In the genomic region with DNA sequence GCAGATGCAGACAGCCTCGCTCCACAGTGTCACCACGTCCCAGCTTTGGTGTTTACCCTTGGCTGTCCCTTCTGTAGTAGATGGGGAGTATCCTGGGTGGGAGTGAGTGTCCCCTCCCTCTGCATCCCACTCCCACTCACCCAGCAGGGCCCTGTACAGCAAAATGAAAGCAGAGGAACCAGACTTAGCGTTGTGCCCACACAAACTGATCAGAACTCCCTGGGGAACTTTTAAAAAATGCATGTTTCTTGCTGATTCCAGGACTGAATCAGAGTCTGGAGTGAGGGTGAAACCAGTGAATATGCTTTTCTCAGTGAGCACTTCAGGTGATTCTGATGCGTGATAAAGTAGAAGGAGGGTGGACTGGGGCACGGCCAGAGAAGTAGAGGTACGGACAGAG, we compare ENCODE assay signal across 21 cellular contexts. TPM values are rescaled to one million over a fixed set of nuclear protein-coding genes. Genes with fewer than 3 reads are reported as not detected.
A peak's percentile ranks its signal among the peaks of the same experiment; 100 is the strongest.
DNase-seq lines count a peak whose midpoint lies in the region; ATAC-seq, FAIRE-seq and TF ChIP-seq lines count a peak whose summit lies in the region.
"Had no signal": no experiment of that assay in that cellular context is flagged by ENCODE, and none has a peak within 500 bp of the region (broad histone marks: within the 10 kb centered on the region; RNA-seq: fewer than 3 reads in every experiment).

No MANE protein-coding gene starts in this region.

- ATAC-seq in lung (ENCODE audit: insufficient read depth, low FRiP score) (no peak), HG03432 (IDR thresholded peaks at IDR 0.05; ENCODE audit: unreplicated experiment) (no peak), HG02610 (IDR thresholded peaks at IDR 0.05; ENCODE audit: unreplicated experiment) (no peak)
- ATAC-seq: WTC11 had no signal

- H3K9ac ChIP-seq in endothelial cell of umbilical vein (replicated peaks; ENCODE audit: extremely low read depth, insufficient read depth, low read length): peak overlapping the region; percentile 95
- peak overlapping the region in 2 of 5 donors; percentile 2 to 41 for H3K9ac ChIP-seq in subcutaneous abdominal adipose tissue (ENCODE audit: low read length in 5 of 5)

- peak; percentile 34 for DNase-seq in endothelial cell of umbilical vein (ENCODE audit: low read depth, low spot score)
- DNase-seq in lung (ENCODE audit: low spot score): no peak
- DNase-seq in superior temporal gyrus (ENCODE audit: extremely low spot score): no peak
- no peak for DNase-seq in NCI-H187 (lab: John Stamatoyannopoulos, UW)
- DNase-seq: activated gamma-delta T cell treated with Interleukin-2 at 50 U/mL for 16 hours; C1 segment of cervical spinal cord; DMS79; Kasumi-1; NCI-H1694; NCI-H524 treated with DMSO at 0.1 percent for 48 hours; stimulated activated naive CD4-positive, alpha-beta T cell; SW 1271 had no signal

- H3K36me3 ChIP-seq in HEK293 (ENCODE audit: control insufficient read depth in 2 of 2, insufficient read depth in 1 of 2, low read length in 2 of 2) (peaks cover 0 to under 1% of the 10 kb centered on the region in 2 experiments; a peak in 1 of 3 replicates), endothelial cell of umbilical vein (ENCODE audit: control insufficient read depth in 2 of 2, extremely low read depth in 1 of 2, insufficient read depth in 2 of 2, low read length in 2 of 2) (peaks cover 10 to 18% of the 10 kb centered on the region in 2 experiments), lung (ENCODE audit: control insufficient read depth in 2 of 2, insufficient read depth in 2 of 2, low read length in 2 of 2) (peaks cover 0 to 8% of the 10 kb centered on the region in 2 donors), subcutaneous abdominal adipose tissue (ENCODE audit: control insufficient read depth in 5 of 5, insufficient read depth in 5 of 5, low read length in 5 of 5) (peaks cover 0 to 17% (median 7%) of the 10 kb centered on the region in 5 donors)
- H3K36me3 ChIP-seq: HAP-1, right lobe of liver had no signal

- H3K4me3 ChIP-seq in HEK293 (ENCODE audit: low read depth, low read length) (no peak overlapping the region), endothelial cell of umbilical vein (replicated peaks in 1 of 3; ENCODE audit: insufficient read depth in 1 of 3, low read depth in 1 of 3, low read length in 3 of 3) (peak overlapping the region; percentile 14 to 92 (median 85)), lung (peak overlapping the region; percentile 9), subcutaneous abdominal adipose tissue (ENCODE audit: low read depth in 1 of 5, low read length in 5 of 5) (peak overlapping the region in 4 of 5 donors; percentile 5 to 88 (median 38))
- H3K4me3 ChIP-seq: HAP-1, right lobe of liver had no signal

- intact Hi-C loops in endothelial cell of umbilical vein (cut with micrococcal nuclease): loop anchor here (1.0 kb wide), 1 partner anchor 12 kb away; no protein-coding TSS in a partner anchor

- TF ChIP-seq CTCF in HEK293 (tag by site-specific recombination; IDR thresholded peaks at IDR 0.05) (no peak), endothelial cell of umbilical vein (IDR thresholded peaks at IDR 0.05; ENCODE audit: extremely low read depth in 1 of 2, insufficient read depth in 1 of 2, low read depth in 1 of 2, low read length in 2 of 2) (no peak), lung (IDR thresholded peaks at IDR 0.05; ENCODE audit: control extremely low read depth, extremely low read depth) (no peak)

- H3K9me3 ChIP-seq in HEK293 (ENCODE audit: control insufficient read depth, insufficient read depth, low read depth, low read length): no peaks in the 10 kb centered on the region
- no peaks in the 10 kb centered on the region for H3K9me3 ChIP-seq in endothelial cell of umbilical vein (replicated peaks; ENCODE audit: control insufficient read depth, insufficient read depth, low read length)
- peaks cover 0 to under 1% of the 10 kb centered on the region in 2 donors for H3K9me3 ChIP-seq in lung (ENCODE audit: control insufficient read depth in 2 of 2, insufficient read depth in 1 of 2, low read length in 1 of 2)
- no peaks in the 10 kb centered on the region for H3K9me3 ChIP-seq in subcutaneous abdominal adipose tissue (ENCODE audit: control insufficient read depth in 5 of 5, low read length in 5 of 5)
- H3K9me3 ChIP-seq: HAP-1, right lobe of liver had no signal

- CTCF ChIA-PET in HEK293 (lab: Yijun Ruan, JAX): interaction anchor here (0.6 to 1.9 kb wide), 2 partner anchors 13 to 48 kb away, joined by 3 to 11 read pairs; no protein-coding TSS in a partner anchor
- CTCF ChIA-PET in endothelial cell of umbilical vein (lab: Charles Lee): interaction anchor here (1.0 to 11.4 kb wide), 4 partner anchors 13 to 87 kb away, joined by 3 to 286 read pairs (median 81); no protein-coding TSS in a partner anchor

- peak overlapping the region; percentile 96 for H3K4me2 ChIP-seq in endothelial cell of umbilical vein (ENCODE audit: insufficient read depth, low read length)

- 65 to 77% methylated on average over 6 of the region's 6 CpGs for WGBS in lung, 2 donors

- H3K27ac ChIP-seq in HEK293 (ENCODE audit: extremely low read depth, low read depth, low read length): no peak overlapping the region
- H3K27ac ChIP-seq in endothelial cell of umbilical vein (ENCODE audit: insufficient read depth, low read depth, low read length): peak overlapping the region; percentile 99
- H3K27ac ChIP-seq in lung (ENCODE audit: low read depth in 1 of 2, low read length in 1 of 2): peak overlapping the region in 1 of 2 donors; percentile 85
- peak overlapping the region; percentile 93 for H3K27ac ChIP-seq in subcutaneous abdominal adipose tissue (ENCODE audit: low read depth, low read length)
- H3K27ac ChIP-seq: right lobe of liver had no signal

- no peaks in the 10 kb centered on the region for H3K9me1 ChIP-seq in endothelial cell of umbilical vein (replicated peaks; ENCODE audit: control insufficient read depth, extremely low read depth, insufficient read depth, low read length)

- peaks cover 78% of the 10 kb centered on the region for H3K79me2 ChIP-seq in endothelial cell of umbilical vein (ENCODE audit: control insufficient read depth, insufficient read depth, low read length)

- no TSS peak for BruUV-seq in endothelial cell of umbilical vein (replicated peaks; lab: Mats Ljungman, UMichigan)

- no peaks in the 10 kb centered on the region for H4K20me1 ChIP-seq in endothelial cell of umbilical vein (replicated peaks; ENCODE audit: control insufficient read depth, extremely low read depth, insufficient read depth, low read length)

- dilution Hi-C loops in endothelial cell of umbilical vein (cut with MboI; ENCODE audit: extremely low pct_ligation_motif_present, low sequenced_read_pairs): no loop called here

- POLR2A ChIA-PET in HEK293 (lab: Yijun Ruan, JAX): no interaction called here
- POLR2A ChIA-PET in endothelial cell of umbilical vein (lab: Charles Lee): interaction anchor here (0.6 kb wide), 1 partner anchor 98 kb away, joined by 4 read pairs; no protein-coding TSS in a partner anchor

- no peak overlapping the region for H2AFZ ChIP-seq in endothelial cell of umbilical vein (ENCODE audit: low read depth, low read length)

- no peak for TF ChIP-seq POLR2A in endothelial cell of umbilical vein (IDR thresholded peaks at IDR 0.05; ENCODE audit: low read depth, low read length)

- H3K27me3 ChIP-seq in endothelial cell of umbilical vein (ENCODE audit: control insufficient read depth in 2 of 2, insufficient read depth in 2 of 2, low read length in 2 of 2) (no peaks in the 10 kb centered on the region), lung (ENCODE audit: control insufficient read depth, insufficient read depth) (no peaks in the 10 kb centered on the region), subcutaneous abdominal adipose tissue (ENCODE audit: control insufficient read depth in 5 of 5, insufficient read depth in 4 of 5, low read length in 5 of 5) (peaks cover 0 to 16% (median 0%) of the 10 kb centered on the region in 5 donors)
- H3K27me3 ChIP-seq: right lobe of liver had no signal

- FAIRE-seq in endothelial cell of umbilical vein (lab: Jason Lieb, UNC): no peak
- FAIRE-seq: RCC 7860 had no signal

- H3K4me1 ChIP-seq in HEK293 (ENCODE audit: control insufficient read depth, insufficient read depth, low read length) (no peaks in the 10 kb centered on the region), endothelial cell of umbilical vein (ENCODE audit: control insufficient read depth, extremely low read depth, insufficient read depth, low read length) (peaks cover 74% of the 10 kb centered on the region), lung (ENCODE audit: control insufficient read depth in 2 of 2, insufficient read depth in 2 of 2, low read length in 2 of 2) (peaks cover 4 to 12% of the 10 kb centered on the region in 2 donors), subcutaneous abdominal adipose tissue (ENCODE audit: control insufficient read depth in 5 of 5, insufficient read depth in 5 of 5, low read length in 5 of 5) (peaks cover 28 to 90% (median 71%) of the 10 kb centered on the region in 5 donors)
- H3K4me1 ChIP-seq: HAP-1 had no signal

RNA-seq across cellular contexts. Expression of gene ACVRL1, which starts 2.9 kb away (rescaled TPM):
- 404 and 427 TPM in 2 replicates for total RNA-seq in endothelial cell of umbilical vein
- polyA plus RNA-seq in endothelial cell of umbilical vein: 355 and 403 TPM in 2 replicates
- polyA plus RNA-seq in endothelial cell of umbilical vein (2011; cell fraction: cytosol; rRNA removed): 270 and 301 TPM in 2 replicates
- polyA plus RNA-seq in endothelial cell of umbilical vein (2011; cell fraction: nucleus; rRNA removed): 559 and 644 TPM in 2 replicates
- 203 and 337 TPM in 2 replicates for polyA plus RNA-seq in endothelial cell of umbilical vein (2012)
- 398 and 445 TPM in 2 replicates for polyA minus RNA-seq in endothelial cell of umbilical vein
- polyA minus RNA-seq in endothelial cell of umbilical vein (2011; cell fraction: cytosol; rRNA and poly(A)+ RNA removed): not detected
- 169 and 190 TPM in 2 replicates for polyA minus RNA-seq in endothelial cell of umbilical vein (2011; cell fraction: nucleus; rRNA and poly(A)+ RNA removed)
- 100 to 1,000 TPM; 101 to 186 TPM for total RNA-seq in lung
- 100 to 1,000 TPM in 1 of 2 donors, 10 to 100 TPM in 1; 76.1 to 130 TPM for polyA plus RNA-seq in lung
- total RNA-seq: natural killer cell treated with Interleukin-12 subunit alpha and Interleukin-12 subunit beta and Interleukin-15 and Interleukin-18, amount 100 ng/mL, for 72 hours had no signal

RNA-seq across cellular contexts. Expression of gene ANKRD33, which starts 22.3 kb away (rescaled TPM):
- total RNA-seq in endothelial cell of umbilical vein (0.95 and 1.2 TPM in 2 replicates), lung (under 1 TPM; 0.14 to 0.21 TPM)
- polyA plus RNA-seq in endothelial cell of umbilical vein (0.80 and 0.92 TPM in 2 replicates), lung (under 1 TPM; 0.24 to 0.50 TPM)
- 0.25 and 0.34 TPM in 2 replicates for polyA plus RNA-seq in endothelial cell of umbilical vein (2011; cell fraction: cytosol; rRNA removed)
- polyA plus RNA-seq in endothelial cell of umbilical vein (2011; cell fraction: nucleus; rRNA removed): 2.9 and 3.2 TPM in 2 replicates
- 0.60 and 0.86 TPM in 2 replicates for polyA plus RNA-seq in endothelial cell of umbilical vein (2012)
- polyA minus RNA-seq in endothelial cell of umbilical vein: 0.36 and 0.61 TPM in 2 replicates
- polyA minus RNA-seq in endothelial cell of umbilical vein (2011; cell fraction: cytosol; rRNA and poly(A)+ RNA removed): not detected
- polyA minus RNA-seq in endothelial cell of umbilical vein (2011; cell fraction: nucleus; rRNA and poly(A)+ RNA removed): 0.58 and 0.87 TPM in 2 replicates
- total RNA-seq: natural killer cell treated with Interleukin-12 subunit alpha and Interleukin-12 subunit beta and Interleukin-15 and Interleukin-18, amount 100 ng/mL, for 72 hours had no signal

RNA-seq across cellular contexts. Expression of gene ACVR1B, which starts 41.3 kb away (rescaled TPM):
- total RNA-seq in endothelial cell of umbilical vein: 25.4 and 33.7 TPM in 2 replicates
- polyA plus RNA-seq in endothelial cell of umbilical vein: 25.5 and 29.0 TPM in 2 replicates
- 23.9 and 24.1 TPM in 2 replicates for polyA plus RNA-seq in endothelial cell of umbilical vein (2011; cell fraction: cytosol; rRNA removed)
- 43.8 and 45.3 TPM in 2 replicates for polyA plus RNA-seq in endothelial cell of umbilical vein (2011; cell fraction: nucleus; rRNA removed)
- 21.7 and 26.2 TPM in 2 replicates for polyA plus RNA-seq in endothelial cell of umbilical vein (2012)
- 54.5 and 58.3 TPM in 2 replicates for polyA minus RNA-seq in endothelial cell of umbilical vein
- polyA minus RNA-seq in endothelial cell of umbilical vein (2011; cell fraction: cytosol; rRNA and poly(A)+ RNA removed): 7.4 TPM
- 24.5 and 28.9 TPM in 2 replicates for polyA minus RNA-seq in endothelial cell of umbilical vein (2011; cell fraction: nucleus; rRNA and poly(A)+ RNA removed)
- 10 to 100 TPM; 14.0 to 41.7 TPM for total RNA-seq in lung
- 10 to 100 TPM; 14.3 to 27.7 TPM for polyA plus RNA-seq in lung
